8 cellular contexts compared by ENCODE assay signal in the genomic region with DNA sequence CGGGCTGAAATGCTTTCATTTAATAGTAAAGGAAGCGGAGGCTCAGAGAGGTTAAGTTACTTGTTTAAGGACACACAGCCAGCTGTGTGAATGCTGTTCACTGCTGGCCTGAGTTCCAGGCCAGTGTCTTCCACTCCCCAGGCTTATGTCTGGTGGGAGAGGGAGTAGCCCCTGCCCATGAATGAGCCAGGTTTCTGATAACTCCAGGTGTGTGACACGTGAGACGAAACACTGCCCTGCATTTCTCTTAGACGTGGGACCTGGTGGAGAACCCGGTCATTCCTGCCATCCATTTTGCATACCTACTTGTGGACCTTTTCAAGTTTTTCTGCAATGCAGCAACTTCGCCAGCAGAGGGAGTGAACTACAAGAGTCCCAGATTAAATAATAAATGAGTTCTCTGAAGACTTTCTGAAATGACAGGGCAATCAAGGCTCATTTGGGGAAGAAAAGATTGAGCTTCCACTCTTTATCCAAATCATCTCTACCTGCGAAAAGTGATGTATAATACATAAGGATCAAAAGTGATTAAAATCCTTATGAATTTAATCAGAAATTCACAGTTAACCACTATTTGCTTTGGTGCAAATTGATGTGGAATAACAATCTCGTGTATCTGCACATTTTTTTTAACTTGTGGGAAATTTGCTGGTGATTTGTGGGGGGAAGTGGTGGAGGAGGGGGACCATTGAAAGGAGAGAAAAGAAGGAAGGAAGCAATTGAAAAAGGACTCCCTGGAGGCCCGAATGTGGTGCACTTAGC.
DNase-seq lines count a peak whose midpoint lies in the region; ATAC-seq and TF ChIP-seq lines count a peak whose summit lies in the region.

No MANE protein-coding gene starts in this region.

- CTCF ChIA-PET in CD4-positive, alpha-beta memory T cell (lab: Charles Lee; ENCODE audit: partially characterized antibody), result interaction anchor here (0.8 to 2.3 kb wide), 8 partner anchors 10 to 728 kb away, joined by 3 to 9 read pairs (median 4); partner anchors contain the start of gene ACKR3

- no peaks in the 10 kb centered on the region for H3K27me3 ChIP-seq in CD4-positive, alpha-beta memory T cell (ENCODE audit: insufficient read depth, low read length)
- H3K27me3 ChIP-seq in neural progenitor cell, result no peaks in the 10 kb centered on the region

- POLR2A ChIA-PET in CD4-positive, alpha-beta memory T cell (lab: Charles Lee; ENCODE audit: partially characterized antibody), result no interaction called here

- no peaks in the 10 kb centered on the region for H3K9me3 Mint-ChIP-seq in CD4-positive, alpha-beta memory T cell
- peaks cover 14% of the 10 kb centered on the region for H3K9me3 Mint-ChIP-seq in neural progenitor cell

- no peak overlapping the region for H3K4me2 ChIP-seq in neural progenitor cell

- no peaks in the 10 kb centered on the region for H3K36me3 ChIP-seq in CD4-positive, alpha-beta memory T cell (ENCODE audit: insufficient read depth, low read length)
- H3K36me3 ChIP-seq in neural progenitor cell, result peaks cover 5% of the 10 kb centered on the region

- H4K20me1 ChIP-seq in neural progenitor cell (ENCODE audit: low read depth), result no peaks in the 10 kb centered on the region

- H3K27me3 Mint-ChIP-seq in CD4-positive, alpha-beta memory T cell, result peaks cover 0 to 17% of the 10 kb centered on the region in 2 donors
- no peaks in the 10 kb centered on the region for H3K27me3 Mint-ChIP-seq in neural progenitor cell (ENCODE audit: insufficient read depth, low read depth)

- no peaks in the 10 kb centered on the region for H3K36me3 Mint-ChIP-seq in CD4-positive, alpha-beta memory T cell
- peaks cover 3% of the 10 kb centered on the region for H3K36me3 Mint-ChIP-seq in neural progenitor cell

- peak; percentile 85 for TF ChIP-seq CTCF in neural progenitor cell (IDR thresholded peaks at IDR 0.05)

- H2AFZ ChIP-seq in neural progenitor cell (replicated peaks), result no peak overlapping the region

- H3K4me1 ChIP-seq in CD4-positive, alpha-beta memory T cell (ENCODE audit: insufficient read depth, low read length), result no peaks in the 10 kb centered on the region
- peaks cover 40% of the 10 kb centered on the region for H3K4me1 ChIP-seq in neural progenitor cell

- H3K4me1 Mint-ChIP-seq in CD4-positive, alpha-beta memory T cell, result peaks cover 0 to 4% (median 0%) of the 10 kb centered on the region in 4 donors
- peaks cover 38% of the 10 kb centered on the region for H3K4me1 Mint-ChIP-seq in neural progenitor cell

- H3F3A ChIP-seq in neural progenitor cell (ENCODE audit: low read depth), result peaks cover 3% of the 10 kb centered on the region

- peak; percentile 41 to 60 (median 57) for DNase-seq in CD4-positive, alpha-beta memory T cell
- DNase-seq in H4 (ENCODE audit: low spot score), result peak; percentile 67
- peak; percentile 69 for DNase-seq in NCI-H460 (ENCODE audit: extremely low read depth, low read depth)
- peak; percentile 42 to 59 for DNase-seq in activated CD4-positive, alpha-beta T cell treated with anti-CD3 and anti-CD28 coated beads, Interleukin-2, amount 50 U/mL, for 48 hours
- DNase-seq in fibroblast of gingiva (ENCODE audit: low read depth), result peak; percentile 70
- peak; percentile 80 for DNase-seq in neural progenitor cell (ENCODE audit: low spot score)

- H3K9ac ChIP-seq in neural progenitor cell, result no peak overlapping the region

- no peaks in the 10 kb centered on the region for H3K79me2 ChIP-seq in neural progenitor cell (ENCODE audit: low read depth)

- H3K27ac ChIP-seq in CD4-positive, alpha-beta memory T cell (ENCODE audit: low read depth, low read length), result no peak overlapping the region
- no peak overlapping the region for H3K27ac ChIP-seq in neural progenitor cell

- H3K4me3 Mint-ChIP-seq in CD4-positive, alpha-beta memory T cell, result no peak overlapping the region
- H3K4me3 Mint-ChIP-seq in neural progenitor cell, result no peak overlapping the region

- H3K4me3 ChIP-seq in CD4-positive, alpha-beta memory T cell (ENCODE audit: low read length in 2 of 2), result no peak overlapping the region
- no peak overlapping the region for H3K4me3 ChIP-seq in neural progenitor cell

- H3K9me3 ChIP-seq in CD4-positive, alpha-beta memory T cell (ENCODE audit: control insufficient read depth in 1 of 2, low read length in 2 of 2), result no peaks in the 10 kb centered on the region
- peaks cover 11% of the 10 kb centered on the region for H3K9me3 ChIP-seq in neural progenitor cell (ENCODE audit: low read depth)

- intact Hi-C loops in CD4-positive, alpha-beta memory T cell (cut with micrococcal nuclease), result loop anchor here (1.0 to 10.0 kb wide), 2 partner anchors 729 to 1231 kb away; no protein-coding TSS in a partner anchor

- no peak for ATAC-seq in HG03469 (IDR thresholded peaks at IDR 0.05; ENCODE audit: unreplicated experiment)
- ATAC-seq in HG03108 (IDR thresholded peaks at IDR 0.05; ENCODE audit: unreplicated experiment), result no peak

- no peak overlapping the region for H3K27ac Mint-ChIP-seq in CD4-positive, alpha-beta memory T cell
- H3K27ac Mint-ChIP-seq in neural progenitor cell, result no peak overlapping the region
